In the genomic region with DNA sequence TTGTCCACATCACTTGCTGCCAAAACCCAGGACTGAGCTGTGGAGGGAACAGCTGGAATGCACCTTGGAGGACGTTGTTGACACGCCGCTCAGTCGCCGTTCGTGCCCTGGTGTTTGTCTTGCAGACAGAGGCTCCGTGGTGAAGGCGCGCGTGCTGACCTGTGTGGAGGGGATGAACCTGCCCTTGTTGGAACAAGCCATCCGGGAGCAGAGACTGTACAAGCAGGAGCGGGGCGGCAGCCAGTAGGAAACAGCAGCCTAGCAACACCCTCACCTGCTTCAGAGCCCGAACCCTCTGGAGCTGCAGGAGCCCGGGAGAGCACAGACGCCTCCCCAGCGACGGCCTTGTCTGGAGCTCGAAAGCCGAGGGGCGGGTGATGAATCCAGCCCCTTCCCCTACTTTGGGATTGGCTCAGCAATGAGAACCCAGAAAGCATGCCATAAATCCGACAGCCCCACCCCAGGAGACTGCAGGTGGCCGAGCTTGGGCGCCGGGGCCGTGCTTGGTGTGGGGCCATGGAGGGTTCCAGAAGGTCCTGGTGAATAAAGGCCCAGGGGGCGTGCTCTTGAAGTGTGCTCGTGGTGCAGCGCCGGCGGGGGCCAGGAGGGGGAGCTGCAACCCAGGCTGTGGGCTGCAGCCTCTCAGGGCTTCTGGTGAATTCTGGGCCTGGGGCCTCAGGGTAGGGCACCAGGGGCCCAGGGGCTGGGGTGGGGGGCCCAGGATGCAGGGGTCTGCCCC, we compare ENCODE assay signal across 1 cellular context.
TF ChIP-seq lines count a peak whose summit lies in the region.

No MANE protein-coding gene starts in this region.

TF ChIP-seq in HepG2, 621 proteins besides CTCF, POLR2A, EP300 and RAD21 (continued from another document and continues in another):
- TF ChIP-seq NONO (IDR thresholded peaks at IDR 0.05) (no peak), NONO (CRISPR knock-in tag; conservative IDR thresholded peaks at IDR 0.05) (no peak), GLI4 (CRISPR knock-in tag; IDR thresholded peaks at IDR 0.05; ENCODE audit: borderline replicate concordance) (no peak), SIN3A (IDR thresholded peaks at IDR 0.05; ENCODE audit: borderline replicate concordance, low read depth, low read length) (no peak), ZNF550 (CRISPR knock-in tag; IDR thresholded peaks at IDR 0.05; ENCODE audit: borderline replicate concordance) (no peak), MEF2D (CRISPR knock-in tag; IDR thresholded peaks at IDR 0.05) (peak; percentile 89), TBP (CRISPR knock-in tag; IDR thresholded peaks at IDR 0.05) (no peak), BCL6 (CRISPR knock-in tag; IDR thresholded peaks at IDR 0.05) (no peak), ZNF776 (CRISPR knock-in tag; IDR thresholded peaks at IDR 0.05) (no peak), ZNF264 (CRISPR knock-in tag; IDR thresholded peaks at IDR 0.05) (0 out of 2 replicates have a peak, but pooled peaks have one; percentile 55), MAZ (IDR thresholded peaks at IDR 0.05; ENCODE audit: borderline replicate concordance, low read depth, low read length) (0 out of 2 replicates have a peak, but pooled peaks have one; percentile 22), MAZ (CRISPR knock-in tag; IDR thresholded peaks at IDR 0.05; ENCODE audit: low read depth) (no peak), KDM2A (CRISPR knock-in tag; IDR thresholded peaks at IDR 0.05; ENCODE audit: borderline replicate concordance, low read depth) (peak; percentile 42; the same call in 1 of the 2 replicates), ZNF253 (CRISPR knock-in tag; IDR thresholded peaks at IDR 0.05; ENCODE audit: borderline replicate concordance) (no peak), SSRP1 (CRISPR knock-in tag; IDR thresholded peaks at IDR 0.05) (no peak), ZMYM3 (CRISPR knock-in tag; IDR thresholded peaks at IDR 0.05) (peak; percentile 73), FOSL2 (CRISPR knock-in tag; IDR thresholded peaks at IDR 0.05) (0 out of 2 replicates have a peak, but pooled peaks have one; percentile 18), ZFP62 (CRISPR knock-in tag; IDR thresholded peaks at IDR 0.05) (no peak), ZNF7 (CRISPR knock-in tag; IDR thresholded peaks at IDR 0.05) (no peak), HIVEP1 (CRISPR knock-in tag; IDR thresholded peaks at IDR 0.05) (no peak), ZNF644 (CRISPR knock-in tag; IDR thresholded peaks at IDR 0.05; ENCODE audit: low read depth) (no peak), ZNF44 (CRISPR knock-in tag; IDR thresholded peaks at IDR 0.05) (peak; percentile 58; the same call in 1 of the 2 replicates), KDM1A (CRISPR knock-in tag; IDR thresholded peaks at IDR 0.05) (no peak)
- TF ChIP-seq, protein P1, sequence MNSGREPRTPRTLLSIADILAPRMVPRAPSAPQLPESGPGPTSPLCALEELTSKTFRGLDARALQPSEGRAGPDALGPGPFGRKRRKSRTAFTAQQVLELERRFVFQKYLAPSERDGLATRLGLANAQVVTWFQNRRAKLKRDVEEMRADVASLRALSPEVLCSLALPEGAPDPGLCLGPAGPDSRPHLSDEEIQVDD (CRISPR knock-in tag; IDR thresholded peaks at IDR 0.05; ENCODE audit: borderline replicate concordance): peak; percentile 84; the same call in 1 of the 2 replicates
- TF ChIP-seq, protein P2, sequence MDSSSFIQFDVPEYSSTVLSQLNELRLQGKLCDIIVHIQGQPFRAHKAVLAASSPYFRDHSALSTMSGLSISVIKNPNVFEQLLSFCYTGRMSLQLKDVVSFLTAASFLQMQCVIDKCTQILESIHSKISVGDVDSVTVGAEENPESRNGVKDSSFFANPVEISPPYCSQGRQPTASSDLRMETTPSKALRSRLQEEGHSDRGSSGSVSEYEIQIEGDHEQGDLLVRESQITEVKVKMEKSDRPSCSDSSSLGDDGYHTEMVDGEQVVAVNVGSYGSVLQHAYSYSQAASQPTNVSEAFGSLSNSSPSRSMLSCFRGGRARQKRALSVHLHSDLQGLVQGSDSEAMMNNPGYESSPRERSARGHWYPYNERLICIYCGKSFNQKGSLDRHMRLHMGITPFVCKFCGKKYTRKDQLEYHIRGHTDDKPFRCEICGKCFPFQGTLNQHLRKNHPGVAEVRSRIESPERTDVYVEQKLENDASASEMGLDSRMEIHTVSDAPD (CRISPR knock-in tag; IDR thresholded peaks at IDR 0.05): no peak
- TF ChIP-seq, protein P3, sequence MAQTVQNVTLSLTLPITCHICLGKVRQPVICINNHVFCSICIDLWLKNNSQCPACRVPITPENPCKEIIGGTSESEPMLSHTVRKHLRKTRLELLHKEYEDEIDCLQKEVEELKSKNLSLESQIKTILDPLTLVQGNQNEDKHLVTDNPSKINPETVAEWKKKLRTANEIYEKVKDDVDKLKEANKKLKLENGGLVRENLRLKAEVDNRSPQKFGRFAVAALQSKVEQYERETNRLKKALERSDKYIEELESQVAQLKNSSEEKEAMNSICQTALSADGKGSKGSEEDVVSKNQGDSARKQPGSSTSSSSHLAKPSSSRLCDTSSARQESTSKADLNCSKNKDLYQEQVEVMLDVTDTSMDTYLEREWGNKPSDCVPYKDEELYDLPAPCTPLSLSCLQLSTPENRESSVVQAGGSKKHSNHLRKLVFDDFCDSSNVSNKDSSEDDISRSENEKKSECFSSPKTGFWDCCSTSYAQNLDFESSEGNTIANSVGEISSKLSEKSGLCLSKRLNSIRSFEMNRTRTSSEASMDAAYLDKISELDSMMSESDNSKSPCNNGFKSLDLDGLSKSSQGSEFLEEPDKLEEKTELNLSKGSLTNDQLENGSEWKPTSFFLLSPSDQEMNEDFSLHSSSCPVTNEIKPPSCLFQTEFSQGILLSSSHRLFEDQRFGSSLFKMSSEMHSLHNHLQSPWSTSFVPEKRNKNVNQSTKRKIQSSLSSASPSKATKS (CRISPR knock-in tag; IDR thresholded peaks at IDR 0.05): no peak
- TF ChIP-seq, protein P4, sequence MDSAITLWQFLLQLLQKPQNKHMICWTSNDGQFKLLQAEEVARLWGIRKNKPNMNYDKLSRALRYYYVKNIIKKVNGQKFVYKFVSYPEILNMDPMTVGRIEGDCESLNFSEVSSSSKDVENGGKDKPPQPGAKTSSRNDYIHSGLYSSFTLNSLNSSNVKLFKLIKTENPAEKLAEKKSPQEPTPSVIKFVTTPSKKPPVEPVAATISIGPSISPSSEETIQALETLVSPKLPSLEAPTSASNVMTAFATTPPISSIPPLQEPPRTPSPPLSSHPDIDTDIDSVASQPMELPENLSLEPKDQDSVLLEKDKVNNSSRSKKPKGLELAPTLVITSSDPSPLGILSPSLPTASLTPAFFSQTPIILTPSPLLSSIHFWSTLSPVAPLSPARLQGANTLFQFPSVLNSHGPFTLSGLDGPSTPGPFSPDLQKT (CRISPR knock-in tag; IDR thresholded peaks at IDR 0.05; ENCODE audit: borderline replicate concordance): no peak
- TF ChIP-seq, protein P5, sequence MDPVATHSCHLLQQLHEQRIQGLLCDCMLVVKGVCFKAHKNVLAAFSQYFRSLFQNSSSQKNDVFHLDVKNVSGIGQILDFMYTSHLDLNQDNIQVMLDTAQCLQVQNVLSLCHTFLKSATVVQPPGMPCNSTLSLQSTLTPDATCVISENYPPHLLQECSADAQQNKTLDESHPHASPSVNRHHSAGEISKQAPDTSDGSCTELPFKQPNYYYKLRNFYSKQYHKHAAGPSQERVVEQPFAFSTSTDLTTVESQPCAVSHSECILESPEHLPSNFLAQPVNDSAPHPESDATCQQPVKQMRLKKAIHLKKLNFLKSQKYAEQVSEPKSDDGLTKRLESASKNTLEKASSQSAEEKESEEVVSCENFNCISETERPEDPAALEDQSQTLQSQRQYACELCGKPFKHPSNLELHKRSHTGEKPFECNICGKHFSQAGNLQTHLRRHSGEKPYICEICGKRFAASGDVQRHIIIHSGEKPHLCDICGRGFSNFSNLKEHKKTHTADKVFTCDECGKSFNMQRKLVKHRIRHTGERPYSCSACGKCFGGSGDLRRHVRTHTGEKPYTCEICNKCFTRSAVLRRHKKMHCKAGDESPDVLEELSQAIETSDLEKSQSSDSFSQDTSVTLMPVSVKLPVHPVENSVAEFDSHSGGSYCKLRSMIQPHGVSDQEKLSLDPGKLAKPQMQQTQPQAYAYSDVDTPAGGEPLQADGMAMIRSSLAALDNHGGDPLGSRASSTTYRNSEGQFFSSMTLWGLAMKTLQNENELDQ (CRISPR knock-in tag; IDR thresholded peaks at IDR 0.05; ENCODE audit: borderline replicate concordance): no peak
- TF ChIP-seq, protein P6, sequence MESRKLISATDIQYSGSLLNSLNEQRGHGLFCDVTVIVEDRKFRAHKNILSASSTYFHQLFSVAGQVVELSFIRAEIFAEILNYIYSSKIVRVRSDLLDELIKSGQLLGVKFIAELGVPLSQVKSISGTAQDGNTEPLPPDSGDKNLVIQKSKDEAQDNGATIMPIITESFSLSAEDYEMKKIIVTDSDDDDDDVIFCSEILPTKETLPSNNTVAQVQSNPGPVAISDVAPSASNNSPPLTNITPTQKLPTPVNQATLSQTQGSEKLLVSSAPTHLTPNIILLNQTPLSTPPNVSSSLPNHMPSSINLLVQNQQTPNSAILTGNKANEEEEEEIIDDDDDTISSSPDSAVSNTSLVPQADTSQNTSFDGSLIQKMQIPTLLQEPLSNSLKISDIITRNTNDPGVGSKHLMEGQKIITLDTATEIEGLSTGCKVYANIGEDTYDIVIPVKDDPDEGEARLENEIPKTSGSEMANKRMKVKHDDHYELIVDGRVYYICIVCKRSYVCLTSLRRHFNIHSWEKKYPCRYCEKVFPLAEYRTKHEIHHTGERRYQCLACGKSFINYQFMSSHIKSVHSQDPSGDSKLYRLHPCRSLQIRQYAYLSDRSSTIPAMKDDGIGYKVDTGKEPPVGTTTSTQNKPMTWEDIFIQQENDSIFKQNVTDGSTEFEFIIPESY (CRISPR knock-in tag; IDR thresholded peaks at IDR 0.05): peak; percentile 86
- TF ChIP-seq, protein P7, sequence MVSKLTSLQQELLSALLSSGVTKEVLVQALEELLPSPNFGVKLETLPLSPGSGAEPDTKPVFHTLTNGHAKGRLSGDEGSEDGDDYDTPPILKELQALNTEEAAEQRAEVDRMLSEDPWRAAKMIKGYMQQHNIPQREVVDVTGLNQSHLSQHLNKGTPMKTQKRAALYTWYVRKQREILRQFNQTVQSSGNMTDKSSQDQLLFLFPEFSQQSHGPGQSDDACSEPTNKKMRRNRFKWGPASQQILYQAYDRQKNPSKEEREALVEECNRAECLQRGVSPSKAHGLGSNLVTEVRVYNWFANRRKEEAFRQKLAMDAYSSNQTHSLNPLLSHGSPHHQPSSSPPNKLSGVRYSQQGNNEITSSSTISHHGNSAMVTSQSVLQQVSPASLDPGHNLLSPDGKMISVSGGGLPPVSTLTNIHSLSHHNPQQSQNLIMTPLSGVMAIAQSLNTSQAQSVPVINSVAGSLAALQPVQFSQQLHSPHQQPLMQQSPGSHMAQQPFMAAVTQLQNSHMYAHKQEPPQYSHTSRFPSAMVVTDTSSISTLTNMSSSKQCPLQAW (CRISPR knock-in tag; IDR thresholded peaks at IDR 0.05): no peak; the same call in 1 of the 2 replicates
- TF ChIP-seq, protein P8, sequence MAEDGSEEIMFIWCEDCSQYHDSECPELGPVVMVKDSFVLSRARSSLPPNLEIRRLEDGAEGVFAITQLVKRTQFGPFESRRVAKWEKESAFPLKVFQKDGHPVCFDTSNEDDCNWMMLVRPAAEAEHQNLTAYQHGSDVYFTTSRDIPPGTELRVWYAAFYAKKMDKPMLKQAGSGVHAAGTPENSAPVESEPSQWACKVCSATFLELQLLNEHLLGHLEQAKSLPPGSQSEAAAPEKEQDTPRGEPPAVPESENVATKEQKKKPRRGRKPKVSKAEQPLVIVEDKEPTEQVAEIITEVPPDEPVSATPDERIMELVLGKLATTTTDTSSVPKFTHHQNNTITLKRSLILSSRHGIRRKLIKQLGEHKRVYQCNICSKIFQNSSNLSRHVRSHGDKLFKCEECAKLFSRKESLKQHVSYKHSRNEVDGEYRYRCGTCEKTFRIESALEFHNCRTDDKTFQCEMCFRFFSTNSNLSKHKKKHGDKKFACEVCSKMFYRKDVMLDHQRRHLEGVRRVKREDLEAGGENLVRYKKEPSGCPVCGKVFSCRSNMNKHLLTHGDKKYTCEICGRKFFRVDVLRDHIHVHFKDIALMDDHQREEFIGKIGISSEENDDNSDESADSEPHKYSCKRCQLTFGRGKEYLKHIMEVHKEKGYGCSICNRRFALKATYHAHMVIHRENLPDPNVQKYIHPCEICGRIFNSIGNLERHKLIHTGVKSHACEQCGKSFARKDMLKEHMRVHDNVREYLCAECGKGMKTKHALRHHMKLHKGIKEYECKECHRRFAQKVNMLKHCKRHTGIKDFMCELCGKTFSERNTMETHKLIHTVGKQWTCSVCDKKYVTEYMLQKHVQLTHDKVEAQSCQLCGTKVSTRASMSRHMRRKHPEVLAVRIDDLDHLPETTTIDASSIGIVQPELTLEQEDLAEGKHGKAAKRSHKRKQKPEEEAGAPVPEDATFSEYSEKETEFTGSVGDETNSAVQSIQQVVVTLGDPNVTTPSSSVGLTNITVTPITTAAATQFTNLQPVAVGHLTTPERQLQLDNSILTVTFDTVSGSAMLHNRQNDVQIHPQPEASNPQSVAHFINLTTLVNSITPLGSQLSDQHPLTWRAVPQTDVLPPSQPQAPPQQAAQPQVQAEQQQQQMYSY (CRISPR knock-in tag; IDR thresholded peaks at IDR 0.05): no peak
- TF ChIP-seq, protein P9, sequence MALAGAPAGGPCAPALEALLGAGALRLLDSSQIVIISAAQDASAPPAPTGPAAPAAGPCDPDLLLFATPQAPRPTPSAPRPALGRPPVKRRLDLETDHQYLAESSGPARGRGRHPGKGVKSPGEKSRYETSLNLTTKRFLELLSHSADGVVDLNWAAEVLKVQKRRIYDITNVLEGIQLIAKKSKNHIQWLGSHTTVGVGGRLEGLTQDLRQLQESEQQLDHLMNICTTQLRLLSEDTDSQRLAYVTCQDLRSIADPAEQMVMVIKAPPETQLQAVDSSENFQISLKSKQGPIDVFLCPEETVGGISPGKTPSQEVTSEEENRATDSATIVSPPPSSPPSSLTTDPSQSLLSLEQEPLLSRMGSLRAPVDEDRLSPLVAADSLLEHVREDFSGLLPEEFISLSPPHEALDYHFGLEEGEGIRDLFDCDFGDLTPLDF (CRISPR knock-in tag; IDR thresholded peaks at IDR 0.05): no peak
- TF ChIP-seq, protein P10, sequence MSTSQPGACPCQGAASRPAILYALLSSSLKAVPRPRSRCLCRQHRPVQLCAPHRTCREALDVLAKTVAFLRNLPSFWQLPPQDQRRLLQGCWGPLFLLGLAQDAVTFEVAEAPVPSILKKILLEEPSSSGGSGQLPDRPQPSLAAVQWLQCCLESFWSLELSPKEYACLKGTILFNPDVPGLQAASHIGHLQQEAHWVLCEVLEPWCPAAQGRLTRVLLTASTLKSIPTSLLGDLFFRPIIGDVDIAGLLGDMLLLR (CRISPR knock-in tag; IDR thresholded peaks at IDR 0.05): no peak
- TF ChIP-seq, protein P11, sequence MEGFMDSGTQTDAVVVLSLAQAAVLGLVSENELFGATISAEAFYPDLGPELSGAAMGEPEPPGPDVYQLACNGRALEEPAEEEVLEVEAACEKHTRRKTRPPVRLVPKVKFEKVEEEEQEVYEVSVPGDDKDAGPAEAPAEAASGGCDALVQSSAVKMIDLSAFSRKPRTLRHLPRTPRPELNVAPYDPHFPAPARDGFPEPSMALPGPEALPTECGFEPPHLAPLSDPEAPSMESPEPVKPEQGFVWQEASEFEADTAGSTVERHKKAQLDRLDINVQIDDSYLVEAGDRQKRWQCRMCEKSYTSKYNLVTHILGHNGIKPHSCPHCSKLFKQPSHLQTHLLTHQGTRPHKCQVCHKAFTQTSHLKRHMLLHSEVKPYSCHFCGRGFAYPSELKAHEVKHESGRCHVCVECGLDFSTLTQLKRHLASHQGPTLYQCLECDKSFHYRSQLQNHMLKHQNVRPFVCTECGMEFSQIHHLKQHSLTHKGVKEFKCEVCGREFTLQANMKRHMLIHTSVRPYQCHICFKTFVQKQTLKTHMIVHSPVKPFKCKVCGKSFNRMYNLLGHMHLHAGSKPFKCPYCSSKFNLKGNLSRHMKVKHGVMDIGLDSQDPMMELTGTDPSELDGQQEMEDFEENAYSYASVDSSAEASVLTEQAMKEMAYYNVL (CRISPR knock-in tag; IDR thresholded peaks at IDR 0.05; ENCODE audit: borderline replicate concordance): no peak
